In genomic region chr20:7347409-7347808, GRCh38 we compare ENCODE assay signal across 27 cellular contexts.
"Had no signal": no experiment of that assay in that cellular context is flagged by ENCODE, and none has a peak within 500 bp of the region (broad histone marks: within the 10 kb centered on the region; RNA-seq: fewer than 3 reads in every experiment).

No MANE protein-coding gene starts in this region.

- H3K27ac Mint-ChIP-seq: activated CD4-positive, alpha-beta memory T cell treated with anti-CD3 and anti-CD28 coated beads for 36 hours; activated CD4-positive, alpha-beta T cell treated with anti-CD3 and anti-CD28 coated beads, Interleukin-2, amount 10 ng/mL, durations not matched to agents 24 days and 14 days; immature natural killer cell; nephron progenitor cell; progenitor cell of endocrine pancreas; stimulated activated naive B cell treated with anti-CD40 and anti-IgM and Interleukin-4, amounts not matched to agents 10 μg/mL and 1 μg/mL and 100 μg/mL, for 72 hours had no signal

- ATAC-seq: heart left ventricle; left lung; lower lobe of right lung; stimulated activated naive B cell treated with anti-CD40 and anti-IgM and Interleukin-4, amounts not matched to agents 10 μg/mL and 1 μg/mL and 100 μg/mL, for 72 hours had no signal

- H3K36me3 ChIP-seq: heart left ventricle, left lung, lower lobe of right lung, neutrophil, ovary, stomach, tibial nerve had no signal

- H3K36me3 Mint-ChIP-seq: activated CD4-positive, alpha-beta memory T cell treated with anti-CD3 and anti-CD28 coated beads for 36 hours; immature natural killer cell; stimulated activated naive B cell treated with anti-CD40 and anti-IgM and Interleukin-4, amounts not matched to agents 10 μg/mL and 1 μg/mL and 100 μg/mL, for 72 hours had no signal

- H3K9me3 Mint-ChIP-seq: activated CD4-positive, alpha-beta T cell treated with anti-CD3 and anti-CD28 coated beads, Interleukin-2, amount 10 ng/mL, durations not matched to agents 24 days and 14 days; nephron progenitor cell; stimulated activated naive B cell treated with anti-CD40 and anti-IgM and Interleukin-4, amounts not matched to agents 10 μg/mL and 1 μg/mL and 100 μg/mL, for 72 hours had no signal

- H3K4me1 ChIP-seq: heart left ventricle, left lung, lower lobe of right lung, stomach, tibial nerve had no signal

- H3K4me3 ChIP-seq: heart left ventricle, left lung, lower lobe of right lung, ovary, stomach, tibial nerve had no signal

- DNase-seq: activated CD4-positive, alpha-beta memory T cell treated with anti-CD3 and anti-CD28 coated beads for 36 hours; activated CD4-positive, alpha-beta T cell treated with anti-CD3 and anti-CD28 coated beads, Interleukin-2, amount 10 ng/mL, durations not matched to agents 24 days and 14 days; activated CD4-positive, CD25-positive, alpha-beta regulatory T cell treated with anti-CD3 and anti-CD28 coated beads, Interleukin-2, amount 50 U/mL, for 72 hours; activated CD8-positive, alpha-beta memory T cell treated with anti-CD3 and anti-CD28 coated beads, Interleukin-2, amount 50 U/mL, for 4 hours; activated gamma-delta T cell; activated naive CD4-positive, alpha-beta T cell treated with anti-CD3 and anti-CD28 coated beads, Interleukin-2, amount 50 U/mL, for 16 hours; activated T-cell treated with anti-CD3 and anti-CD28 coated beads, Interleukin-2, amount 50 U/mL, for 1 hour; amniotic stem cell; dermis blood vessel endothelial cell; effector CD4-positive, alpha-beta T cell; heart left ventricle; hypothalamus; immature natural killer cell; kidney glomerular epithelial cell; left lung; lower lobe of right lung; nephron progenitor cell; ovary; SK-N-SH; stimulated activated CD4-positive, alpha-beta T cell treated with anti-CD3 and anti-CD28 coated beads, Interleukin-15, amount 100 ng/mL, for 24 hours; stimulated activated CD4-positive, alpha-beta T cell treated with anti-CD3 and anti-CD28 coated beads, Interleukin-2, amount 100 ng/mL, for 24 hours; stimulated activated naive B cell treated with anti-CD40 and anti-IgM and Interleukin-4, amounts not matched to agents 10 μg/mL and 1 μg/mL and 100 μg/mL, for 72 hours; stomach; T-helper 2 cell had no signal

- H3K4me3 Mint-ChIP-seq: activated CD4-positive, alpha-beta memory T cell treated with anti-CD3 and anti-CD28 coated beads for 36 hours; activated CD4-positive, alpha-beta T cell treated with anti-CD3 and anti-CD28 coated beads, Interleukin-2, amount 10 ng/mL, durations not matched to agents 24 days and 14 days; immature natural killer cell; nephron progenitor cell; stimulated activated naive B cell treated with anti-CD40 and anti-IgM and Interleukin-4, amounts not matched to agents 10 μg/mL and 1 μg/mL and 100 μg/mL, for 72 hours had no signal

- H3K27ac ChIP-seq: heart left ventricle, left lung, lower lobe of right lung, neutrophil, ovary, stomach, tibial nerve had no signal

- H3K27me3 Mint-ChIP-seq: activated CD4-positive, alpha-beta memory T cell treated with anti-CD3 and anti-CD28 coated beads for 36 hours; activated CD4-positive, alpha-beta T cell treated with anti-CD3 and anti-CD28 coated beads, Interleukin-2, amount 10 ng/mL, durations not matched to agents 24 days and 14 days; progenitor cell of endocrine pancreas; stimulated activated naive B cell treated with anti-CD40 and anti-IgM and Interleukin-4, amounts not matched to agents 10 μg/mL and 1 μg/mL and 100 μg/mL, for 72 hours had no signal

- H3K27me3 ChIP-seq: heart left ventricle, left lung, ovary, stomach, tibial nerve had no signal

- H3K4me1 Mint-ChIP-seq: activated CD4-positive, alpha-beta T cell treated with anti-CD3 and anti-CD28 coated beads, Interleukin-2, amount 10 ng/mL, durations not matched to agents 24 days and 14 days; immature natural killer cell; nephron progenitor cell; stimulated activated naive B cell treated with anti-CD40 and anti-IgM and Interleukin-4, amounts not matched to agents 10 μg/mL and 1 μg/mL and 100 μg/mL, for 72 hours had no signal

- H3K9me3 ChIP-seq: heart left ventricle, left lung, lower lobe of right lung, neutrophil, ovary, SK-N-SH, stomach, tibial nerve had no signal
